In the genomic region with DNA sequence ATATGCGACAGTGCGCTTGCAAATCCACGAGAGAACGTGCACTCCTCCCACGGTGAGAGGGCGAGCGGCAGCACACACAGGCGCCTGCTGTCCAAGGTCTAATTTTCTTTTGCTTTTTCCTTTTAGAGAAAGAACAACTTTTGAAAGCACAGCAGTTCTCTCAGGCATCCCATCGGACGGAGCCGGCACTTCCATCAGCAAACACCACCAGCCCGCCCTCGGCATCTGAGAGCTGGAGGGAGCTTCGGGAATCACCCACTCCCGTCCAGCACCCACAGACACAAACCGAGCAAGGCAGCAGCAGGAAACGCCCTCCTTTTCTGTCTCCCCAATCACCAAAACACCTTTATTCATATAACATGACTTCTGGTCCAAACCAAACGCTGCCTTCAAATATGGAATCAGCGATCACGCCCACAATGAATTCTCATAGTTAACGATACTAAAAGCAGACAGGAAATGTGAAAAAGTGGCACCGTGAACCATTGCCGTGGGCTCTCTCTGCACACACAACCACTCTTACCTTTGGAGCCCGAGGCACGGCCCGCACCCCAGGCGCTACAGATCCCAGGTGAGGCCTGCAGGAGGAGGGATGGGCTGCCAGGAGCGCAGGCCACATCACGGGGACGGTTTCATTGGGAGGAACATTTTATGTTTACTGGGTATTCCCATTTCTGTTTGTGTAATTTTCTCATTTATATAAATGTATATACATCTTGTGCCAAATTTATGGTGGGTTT, we compare ENCODE assay signal across 1 cellular context.
TF ChIP-seq lines count a peak whose summit lies in the region.

No MANE protein-coding gene starts in this region.

TF ChIP-seq in GM23338, 12 proteins besides CTCF, POLR2A, EP300 and RAD21 (continued from another document):
- TF ChIP-seq, protein P1, sequence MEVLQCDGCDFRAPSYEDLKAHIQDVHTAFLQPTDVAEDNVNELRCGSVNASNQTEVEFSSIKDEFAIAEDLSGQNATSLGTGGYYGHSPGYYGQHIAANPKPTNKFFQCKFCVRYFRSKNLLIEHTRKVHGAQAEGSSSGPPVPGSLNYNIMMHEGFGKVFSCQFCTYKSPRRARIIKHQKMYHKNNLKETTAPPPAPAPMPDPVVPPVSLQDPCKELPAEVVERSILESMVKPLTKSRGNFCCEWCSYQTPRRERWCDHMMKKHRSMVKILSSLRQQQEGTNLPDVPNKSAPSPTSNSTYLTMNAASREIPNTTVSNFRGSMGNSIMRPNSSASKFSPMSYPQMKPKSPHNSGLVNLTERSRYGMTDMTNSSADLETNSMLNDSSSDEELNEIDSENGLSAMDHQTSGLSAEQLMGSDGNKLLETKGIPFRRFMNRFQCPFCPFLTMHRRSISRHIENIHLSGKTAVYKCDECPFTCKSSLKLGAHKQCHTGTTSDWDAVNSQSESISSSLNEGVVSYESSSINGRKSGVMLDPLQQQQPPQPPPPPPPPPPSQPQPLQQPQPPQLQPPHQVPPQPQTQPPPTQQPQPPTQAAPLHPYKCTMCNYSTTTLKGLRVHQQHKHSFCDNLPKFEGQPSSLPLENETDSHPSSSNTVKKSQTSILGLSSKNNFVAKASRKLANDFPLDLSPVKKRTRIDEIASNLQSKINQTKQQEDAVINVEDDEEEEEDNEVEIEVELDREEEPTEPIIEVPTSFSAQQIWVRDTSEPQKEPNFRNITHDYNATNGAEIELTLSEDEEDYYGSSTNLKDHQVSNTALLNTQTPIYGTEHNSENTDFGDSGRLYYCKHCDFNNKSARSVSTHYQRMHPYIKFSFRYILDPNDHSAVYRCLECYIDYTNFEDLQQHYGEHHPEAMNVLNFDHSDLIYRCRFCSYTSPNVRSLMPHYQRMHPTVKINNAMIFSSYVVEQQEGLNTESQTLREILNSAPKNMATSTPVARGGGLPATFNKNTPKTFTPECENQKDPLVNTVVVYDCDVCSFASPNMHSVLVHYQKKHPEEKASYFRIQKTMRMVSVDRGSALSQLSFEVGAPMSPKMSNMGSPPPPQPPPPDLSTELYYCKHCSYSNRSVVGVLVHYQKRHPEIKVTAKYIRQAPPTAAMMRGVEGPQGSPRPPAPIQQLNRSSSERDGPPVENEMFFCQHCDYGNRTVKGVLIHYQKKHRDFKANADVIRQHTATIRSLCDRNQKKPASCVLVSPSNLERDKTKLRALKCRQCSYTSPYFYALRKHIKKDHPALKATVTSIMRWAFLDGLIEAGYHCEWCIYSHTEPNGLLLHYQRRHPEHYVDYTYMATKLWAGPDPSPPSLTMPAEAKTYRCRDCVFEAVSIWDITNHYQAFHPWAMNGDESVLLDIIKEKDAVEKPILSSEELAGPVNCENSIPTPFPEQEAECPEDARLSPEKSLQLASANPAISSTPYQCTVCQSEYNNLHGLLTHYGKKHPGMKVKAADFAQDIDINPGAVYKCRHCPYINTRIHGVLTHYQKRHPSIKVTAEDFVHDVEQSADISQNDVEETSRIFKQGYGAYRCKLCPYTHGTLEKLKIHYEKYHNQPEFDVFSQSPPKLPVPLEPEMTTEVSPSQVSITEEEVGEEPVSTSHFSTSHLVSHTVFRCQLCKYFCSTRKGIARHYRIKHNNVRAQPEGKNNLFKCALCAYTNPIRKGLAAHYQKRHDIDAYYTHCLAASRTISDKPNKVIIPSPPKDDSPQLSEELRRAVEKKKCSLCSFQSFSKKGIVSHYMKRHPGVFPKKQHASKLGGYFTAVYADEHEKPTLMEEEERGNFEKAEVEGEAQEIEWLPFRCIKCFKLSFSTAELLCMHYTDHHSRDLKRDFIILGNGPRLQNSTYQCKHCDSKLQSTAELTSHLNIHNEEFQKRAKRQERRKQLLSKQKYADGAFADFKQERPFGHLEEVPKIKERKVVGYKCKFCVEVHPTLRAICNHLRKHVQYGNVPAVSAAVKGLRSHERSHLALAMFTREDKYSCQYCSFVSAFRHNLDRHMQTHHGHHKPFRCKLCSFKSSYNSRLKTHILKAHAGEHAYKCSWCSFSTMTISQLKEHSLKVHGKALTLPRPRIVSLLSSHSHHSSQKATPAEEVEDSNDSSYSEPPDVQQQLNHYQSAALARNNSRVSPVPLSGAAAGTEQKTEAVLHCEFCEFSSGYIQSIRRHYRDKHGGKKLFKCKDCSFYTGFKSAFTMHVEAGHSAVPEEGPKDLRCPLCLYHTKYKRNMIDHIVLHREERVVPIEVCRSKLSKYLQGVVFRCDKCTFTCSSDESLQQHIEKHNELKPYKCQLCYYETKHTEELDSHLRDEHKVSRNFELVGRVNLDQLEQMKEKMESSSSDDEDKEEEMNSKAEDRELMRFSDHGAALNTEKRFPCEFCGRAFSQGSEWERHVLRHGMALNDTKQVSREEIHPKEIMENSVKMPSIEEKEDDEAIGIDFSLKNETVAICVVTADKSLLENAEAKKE (CRISPR knock-in tag; IDR thresholded peaks at IDR 0.05): no peak
- no peak for TF ChIP-seq EZH2phosphoT487 (IDR thresholded peaks at IDR 0.05; ENCODE audit: unreplicated experiment)
- no peak for TF ChIP-seq ZNF331 (CRISPR knock-in tag; IDR thresholded peaks at IDR 0.05; ENCODE audit: low read depth)
- no peak for TF ChIP-seq POLR2AphosphoS5 (IDR thresholded peaks at IDR 0.05; ENCODE audit: low read depth)
